ENCODE assay signal across 9 cellular contexts in the genomic region with DNA sequence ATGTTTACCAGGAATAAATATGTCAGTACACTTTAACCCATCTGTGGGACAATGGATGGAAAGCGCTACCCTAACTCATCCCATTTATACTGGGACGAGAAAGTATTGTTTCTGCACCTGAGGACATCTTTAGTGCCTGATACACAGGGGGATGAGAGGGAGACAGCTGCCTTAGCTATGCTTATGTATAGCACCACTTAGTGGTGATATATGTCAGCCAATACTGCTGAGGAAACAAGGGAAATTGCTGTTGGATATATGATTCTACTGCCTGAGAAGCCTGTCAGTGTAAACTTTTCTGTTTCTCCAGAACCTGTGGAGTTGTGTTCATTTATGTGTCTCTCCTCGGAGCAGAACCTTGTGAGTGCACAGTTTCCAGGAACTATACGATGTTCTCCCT. TPM values are rescaled to one million over a fixed set of nuclear protein-coding genes. Genes with fewer than 3 reads are reported as not detected.
DNase-seq lines count a peak whose midpoint lies in the region; ATAC-seq and TF ChIP-seq lines count a peak whose summit lies in the region.
"Had no signal": no experiment of that assay in that cellular context is flagged by ENCODE, and none has a peak within 500 bp of the region (broad histone marks: within the 10 kb centered on the region; RNA-seq: fewer than 3 reads in every experiment).

No MANE protein-coding gene starts in this region.

- H3K4me2 ChIP-seq in mesendoderm (ENCODE audit: low read length), result no peak overlapping the region

- H3K27me3 ChIP-seq in mesendoderm (ENCODE audit: insufficient read depth, low read length, poor library complexity), result no peaks in the 10 kb centered on the region
- peaks cover 0 to 9% (median 0%) of the 10 kb centered on the region in 9 donors for H3K27me3 ChIP-seq in heart left ventricle

- no peaks in the 10 kb centered on the region for H3K36me3 ChIP-seq in mesendoderm (ENCODE audit: control insufficient read depth, insufficient read depth, low read length)
- H3K36me3 ChIP-seq in heart left ventricle, result no peaks in the 10 kb centered on the region

- DNase-seq in NCI-H2107 treated with DMSO at 0.1 percent for 48 hours (lab: John Stamatoyannopoulos, UW; ENCODE audit: unreplicated experiment), result peak; percentile 25
- no peak for DNase-seq in NCI-H2107 (lab: John Stamatoyannopoulos, UW)
- peak; percentile 53 for DNase-seq in SW480 (ENCODE audit: low spot score)
- DNase-seq in mesendoderm, result peak; percentile 55
- DNase-seq in stimulated activated naive CD4-positive, alpha-beta T cell treated with Interleukin-2 at 50 U/mL for 16 hours (lab: John Stamatoyannopoulos, UW), result no peak
- DNase-seq in heart left ventricle, result no peak
- no peak for DNase-seq in erythroblast (lab: John Stamatoyannopoulos, UW)
- DNase-seq: activated CD4-positive, CD25-positive, alpha-beta regulatory T cell treated with anti-CD3 and anti-CD28 coated beads, Interleukin-2, amount 50 U/mL, for 72 hours had no signal

- H3K79me2 ChIP-seq in mesendoderm (ENCODE audit: control insufficient read depth, insufficient read depth, low read length), result no peaks in the 10 kb centered on the region

- no peak overlapping the region for H2BK120ac ChIP-seq in mesendoderm (ENCODE audit: low read depth, low read length)

- H3K4me1 ChIP-seq in mesendoderm (ENCODE audit: control insufficient read depth, low read depth, low read length) (no peaks in the 10 kb centered on the region), heart left ventricle (no peaks in the 10 kb centered on the region)

- TF ChIP-seq CTCF in heart left ventricle (IDR thresholded peaks at IDR 0.05), result peak in 5 of 12 donors; percentile 6 to 25 (median 11)

- intact Hi-C loops in heart left ventricle (cut with DNase I), result loop anchor here in 1 of 10 donors (10.0 kb wide), 1 partner anchor 103 kb away; the partner anchor contains the start of gene SMCO4

- H3K18ac ChIP-seq in mesendoderm (ENCODE audit: low read length), result no peak overlapping the region

- H2BK15ac ChIP-seq in mesendoderm (replicated peaks; ENCODE audit: low read depth), result no peak overlapping the region

- peak; percentile 41 for ATAC-seq in HG03378 (IDR thresholded peaks at IDR 0.05; ENCODE audit: unreplicated experiment)
- ATAC-seq in heart left ventricle, result no peak

- no peak for TF ChIP-seq POLR2A in heart left ventricle (IDR thresholded peaks at IDR 0.05)
- no peak for TF ChIP-seq POLR2A in erythroblast (IDR thresholded peaks at IDR 0.05; ENCODE audit: low read length)

- no peak overlapping the region for H2BK5ac ChIP-seq in mesendoderm (ENCODE audit: low read length)

- no peak overlapping the region for H3K4ac ChIP-seq in mesendoderm (ENCODE audit: low read depth, low read length)

- H3K4me3 ChIP-seq in mesendoderm (ENCODE audit: low read length), result no peak overlapping the region
- H3K4me3 ChIP-seq in heart left ventricle, result no peak overlapping the region

- H3K79me1 ChIP-seq in mesendoderm (ENCODE audit: low read length), result no peaks in the 10 kb centered on the region

- H3K27ac ChIP-seq in mesendoderm (ENCODE audit: low read depth, low read length) (no peak overlapping the region), heart left ventricle (no peak overlapping the region)

- no peak overlapping the region for H3K56ac ChIP-seq in mesendoderm (ENCODE audit: low read length)

- H2AK5ac ChIP-seq in mesendoderm (ENCODE audit: low read length), result no peak overlapping the region

- no peak overlapping the region for H4K5ac ChIP-seq in mesendoderm (ENCODE audit: low read length)

- no peak overlapping the region for H3K23ac ChIP-seq in mesendoderm (ENCODE audit: low read length)

- H4K8ac ChIP-seq in mesendoderm (ENCODE audit: low read depth, low read length), result no peak overlapping the region

- no CpG with 5 or more reads among the region's 4 CpGs for WGBS in mesendoderm (ENCODE audit: extremely low coverage, insufficient coverage, low lambda C conversion rate)
- WGBS in heart left ventricle, 4 donors, result 65 to 73% (median 71%) methylated on average over 4 of the region's 4 CpGs

- no peaks in the 10 kb centered on the region for H3K9me3 ChIP-seq in heart left ventricle

- no peak overlapping the region for H3K9ac ChIP-seq in mesendoderm (ENCODE audit: low read length)

RNA-seq across cellular contexts. Expression of gene CEP295, which starts 13.3 kb away (rescaled TPM):
- 7.8 TPM for polyA plus RNA-seq in mesendoderm (2013, experiment 1 of 2)
- polyA plus RNA-seq in mesendoderm (2013, experiment 2 of 2), result 7.9 TPM
- total RNA-seq in heart left ventricle, result 10 to 100 TPM in 1 of 9 donors, 1 to 10 TPM in 8; 4.5 to 11.7 (median 8.1) TPM
- polyA plus RNA-seq in heart left ventricle, result 1 to 10 TPM; 3.6 to 5.1 TPM

Comparison
In these comparisons a context has a peak if more than half of its experiments do, and no peak if none do; other contexts are left out.
1. DNase-seq: peak in NCI-H2107 treated with DMSO at 0.1 percent for 48 hours (single experiment), SW480 (single experiment) and mesendoderm (single experiment); none in NCI-H2107 (single experiment), stimulated activated naive CD4-positive, alpha-beta T cell treated with Interleukin-2 at 50 U/mL for 16 hours (single experiment), heart left ventricle (0 of 5) and erythroblast (0 of 2).